Comparison of ENCODE assay signal across 8 cellular contexts in the genomic region with DNA sequence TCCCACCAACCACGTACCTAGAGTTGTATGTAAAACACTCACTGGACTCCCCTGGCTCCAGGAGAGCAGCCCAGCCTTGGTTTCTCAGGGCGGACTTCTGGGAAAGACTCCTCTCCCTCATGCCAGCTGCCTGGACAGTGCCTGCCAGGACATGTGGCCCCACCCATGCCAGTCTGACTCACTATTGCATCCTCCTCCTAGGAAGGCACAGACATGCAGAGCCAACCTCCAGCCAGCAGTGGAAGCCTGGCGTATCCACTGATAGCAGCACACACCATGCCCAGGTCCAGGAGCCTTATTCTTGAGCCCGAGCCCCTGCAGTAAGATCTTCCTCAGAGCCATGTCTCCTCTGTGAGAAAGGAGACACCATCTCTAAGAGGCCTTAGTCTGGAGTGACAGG. TPM values are rescaled to one million over a fixed set of nuclear protein-coding genes. Genes with fewer than 3 reads are reported as not detected.
DNase-seq lines count a peak whose midpoint lies in the region; ATAC-seq and TF ChIP-seq lines count a peak whose summit lies in the region.

No MANE protein-coding gene starts in this region.

- H2AFZ ChIP-seq in hepatocyte = no peak overlapping the region

- H3K4me2 ChIP-seq in hepatocyte = no peak overlapping the region

- H3K27ac ChIP-seq in 22Rv1 = peak overlapping the region; percentile 27
- H3K27ac ChIP-seq in HEK293 (ENCODE audit: extremely low read depth, low read depth, low read length) = 0 out of 2 replicates have a peak overlapping the region, but pooled peaks have one; percentile 21
- peak overlapping the region in 4 of 5 donors; percentile 22 to 84 (median 56) for H3K27ac ChIP-seq in adrenal gland
- H3K27ac ChIP-seq in left lung = peak overlapping the region in 1 of 2 donors; percentile 39
- H3K27ac ChIP-seq in hepatocyte = no peak overlapping the region

- H3K9me3 ChIP-seq in HEK293 (ENCODE audit: control insufficient read depth, insufficient read depth, low read depth, low read length) (no peaks in the 10 kb centered on the region), adrenal gland (replicated peaks in 1 of 3) (no peaks in the 10 kb centered on the region), left lung (no peaks in the 10 kb centered on the region), hepatocyte (ENCODE audit: low read depth) (no peaks in the 10 kb centered on the region)

- CTCF ChIA-PET in HEK293 (lab: Yijun Ruan, JAX) = interaction anchor here (0.6 to 1.0 kb wide), 3 partner anchors 22 to 1476 kb away, joined by 3 to 10 read pairs (median 3); no protein-coding TSS in a partner anchor

- 36 to 59% (median 40%) methylated on average over 4 of the region's 4 CpGs for WGBS in adrenal gland, 4 donors
- 92% methylated on average over 4 of the region's 4 CpGs for WGBS in hepatocyte (ENCODE audit: low lambda C conversion rate, missing lambda C conversion rate)

- peak; percentile 85 to 96 (median 95) for DNase-seq in adrenal gland
- no peak for DNase-seq in left lung
- no peak for DNase-seq in hepatocyte (ENCODE audit: low spot score)
- no peak for DNase-seq in NK-92 (lab: John Stamatoyannopoulos, UW; ENCODE audit: unreplicated experiment)
- no peak for DNase-seq in NCI-H146 treated with DMSO at 0.1 percent for 48 hours (lab: John Stamatoyannopoulos, UW; ENCODE audit: unreplicated experiment)

- peaks cover 96% of the 10 kb centered on the region for H3K79me2 ChIP-seq in hepatocyte

- TF ChIP-seq POLR2A in adrenal gland (IDR thresholded peaks at IDR 0.05) = peak; percentile 20 to 80

- intact Hi-C loops in adrenal gland (cut with DNase I) (no loop called here), left lung (cut with DNase I) (no loop called here)

- H3K4me1 ChIP-seq in HEK293 (ENCODE audit: control insufficient read depth, insufficient read depth, low read length) (peaks cover 29% of the 10 kb centered on the region; the same call in 1 of the 2 replicates), adrenal gland (replicated peaks in 1 of 2) (peaks cover 30 to 62% of the 10 kb centered on the region in 2 donors), left lung (peaks cover 18 to 70% of the 10 kb centered on the region in 2 donors), hepatocyte (ENCODE audit: insufficient read depth) (peaks cover 37% of the 10 kb centered on the region)

- ATAC-seq in left lung = peak; percentile 27
- ATAC-seq in GM21723 (IDR thresholded peaks at IDR 0.05; ENCODE audit: unreplicated experiment) = no peak

- POLR2A ChIA-PET in HEK293 (lab: Yijun Ruan, JAX) = interaction anchor here (0.6 to 4.4 kb wide), 5 partner anchors 8 to 310 kb away, joined by 4 to 34 read pairs (median 8); partner anchors contain the start of gene PKM

- peaks cover 69 to 80% of the 10 kb centered on the region in 2 experiments for H3K36me3 ChIP-seq in HEK293 (ENCODE audit: control insufficient read depth in 2 of 2, insufficient read depth in 1 of 2, low read length in 2 of 2)
- peaks cover 0 to 24% of the 10 kb centered on the region in 2 donors for H3K36me3 ChIP-seq in adrenal gland (replicated peaks in 1 of 2)
- H3K36me3 ChIP-seq in left lung = peaks cover 5 to 62% of the 10 kb centered on the region in 2 donors
- peaks cover 3% of the 10 kb centered on the region for H3K36me3 ChIP-seq in hepatocyte (replicated peaks; ENCODE audit: insufficient read depth, low read depth)

- H3K9me2 ChIP-seq in hepatocyte (replicated peaks; ENCODE audit: insufficient read depth) = no peaks in the 10 kb centered on the region

- H3K4me3 ChIP-seq in HEK293 (ENCODE audit: low read depth, low read length) (no peak overlapping the region), adrenal gland (no peak overlapping the region), left lung (no peak overlapping the region), hepatocyte (no peak overlapping the region)

- H3K27me3 ChIP-seq in adrenal gland (no peaks in the 10 kb centered on the region), left lung (no peaks in the 10 kb centered on the region), hepatocyte (no peaks in the 10 kb centered on the region)

- peaks cover 44% of the 10 kb centered on the region for H4K20me1 ChIP-seq in hepatocyte (ENCODE audit: insufficient read depth, poor library complexity, severe bottlenecking)

- no peak for TF ChIP-seq CTCF in 22Rv1 (IDR thresholded peaks at IDR 0.05)
- no peak for TF ChIP-seq CTCF in HEK293 (tag by site-specific recombination; IDR thresholded peaks at IDR 0.05)
- TF ChIP-seq CTCF in adrenal gland (IDR thresholded peaks at IDR 0.05) = peak in 3 of 6 experiments; percentile 34 to 37 (median 34)
- TF ChIP-seq CTCF in left lung (IDR thresholded peaks at IDR 0.05) = no peak
- TF ChIP-seq CTCF in hepatocyte (IDR thresholded peaks at IDR 0.05; ENCODE audit: poor library complexity) = no peak

TF ChIP-seq in HEK293, 187 proteins besides CTCF, POLR2A, EP300 and RAD21:
- no peak for TF ChIP-seq PBX3 (CRISPR knock-in tag; IDR thresholded peaks at IDR 0.05)
- TF ChIP-seq ZIC2 (tag by site-specific recombination; IDR thresholded peaks at IDR 0.05) = peak; percentile 24; the same call in 1 of the 2 replicates
- peak; percentile 80 for TF ChIP-seq ZNF600 (tag by site-specific recombination; IDR thresholded peaks at IDR 0.05)
- TF ChIP-seq, protein P1, sequence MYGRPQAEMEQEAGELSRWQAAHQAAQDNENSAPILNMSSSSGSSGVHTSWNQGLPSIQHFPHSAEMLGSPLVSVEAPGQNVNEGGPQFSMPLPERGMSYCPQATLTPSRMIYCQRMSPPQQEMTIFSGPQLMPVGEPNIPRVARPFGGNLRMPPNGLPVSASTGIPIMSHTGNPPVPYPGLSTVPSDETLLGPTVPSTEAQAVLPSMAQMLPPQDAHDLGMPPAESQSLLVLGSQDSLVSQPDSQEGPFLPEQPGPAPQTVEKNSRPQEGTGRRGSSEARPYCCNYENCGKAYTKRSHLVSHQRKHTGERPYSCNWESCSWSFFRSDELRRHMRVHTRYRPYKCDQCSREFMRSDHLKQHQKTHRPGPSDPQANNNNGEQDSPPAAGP (tag by site-specific recombination; IDR thresholded peaks at IDR 0.05) = 0 out of 2 replicates have a peak, but pooled peaks have one; percentile 60
- TF ChIP-seq ZNF10 (tag by site-specific recombination; IDR thresholded peaks at IDR 0.05) = no peak
- TF ChIP-seq, protein P2, sequence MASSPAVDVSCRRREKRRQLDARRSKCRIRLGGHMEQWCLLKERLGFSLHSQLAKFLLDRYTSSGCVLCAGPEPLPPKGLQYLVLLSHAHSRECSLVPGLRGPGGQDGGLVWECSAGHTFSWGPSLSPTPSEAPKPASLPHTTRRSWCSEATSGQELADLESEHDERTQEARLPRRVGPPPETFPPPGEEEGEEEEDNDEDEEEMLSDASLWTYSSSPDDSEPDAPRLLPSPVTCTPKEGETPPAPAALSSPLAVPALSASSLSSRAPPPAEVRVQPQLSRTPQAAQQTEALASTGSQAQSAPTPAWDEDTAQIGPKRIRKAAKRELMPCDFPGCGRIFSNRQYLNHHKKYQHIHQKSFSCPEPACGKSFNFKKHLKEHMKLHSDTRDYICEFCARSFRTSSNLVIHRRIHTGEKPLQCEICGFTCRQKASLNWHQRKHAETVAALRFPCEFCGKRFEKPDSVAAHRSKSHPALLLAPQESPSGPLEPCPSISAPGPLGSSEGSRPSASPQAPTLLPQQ (tag by site-specific recombination; IDR thresholded peaks at IDR 0.05) = peak; percentile 63
- TF ChIP-seq, protein P3, sequence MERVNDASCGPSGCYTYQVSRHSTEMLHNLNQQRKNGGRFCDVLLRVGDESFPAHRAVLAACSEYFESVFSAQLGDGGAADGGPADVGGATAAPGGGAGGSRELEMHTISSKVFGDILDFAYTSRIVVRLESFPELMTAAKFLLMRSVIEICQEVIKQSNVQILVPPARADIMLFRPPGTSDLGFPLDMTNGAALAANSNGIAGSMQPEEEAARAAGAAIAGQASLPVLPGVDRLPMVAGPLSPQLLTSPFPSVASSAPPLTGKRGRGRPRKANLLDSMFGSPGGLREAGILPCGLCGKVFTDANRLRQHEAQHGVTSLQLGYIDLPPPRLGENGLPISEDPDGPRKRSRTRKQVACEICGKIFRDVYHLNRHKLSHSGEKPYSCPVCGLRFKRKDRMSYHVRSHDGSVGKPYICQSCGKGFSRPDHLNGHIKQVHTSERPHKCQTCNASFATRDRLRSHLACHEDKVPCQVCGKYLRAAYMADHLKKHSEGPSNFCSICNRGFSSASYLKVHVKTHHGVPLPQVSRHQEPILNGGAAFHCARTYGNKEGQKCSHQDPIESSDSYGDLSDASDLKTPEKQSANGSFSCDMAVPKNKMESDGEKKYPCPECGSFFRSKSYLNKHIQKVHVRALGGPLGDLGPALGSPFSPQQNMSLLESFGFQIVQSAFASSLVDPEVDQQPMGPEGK (tag by site-specific recombination; IDR thresholded peaks at IDR 0.05) = no peak
- TF ChIP-seq SP2 (tag by site-specific recombination; IDR thresholded peaks at IDR 0.05) = no peak
- no peak for TF ChIP-seq ZNF112 (tag by site-specific recombination; IDR thresholded peaks at IDR 0.05)

RNA-seq across cellular contexts. Expression of gene PKM, which starts 8.6 kb away (rescaled TPM):
- total RNA-seq in adrenal gland (1,000 to 10,000 TPM in 6 of 8 donors, 100 to 1,000 TPM in 2; 865 to 1,257 (median 1,087) TPM), left lung (100 to 1,000 TPM; 596 to 991 TPM), hepatocyte (314 and 332 TPM in 2 replicates)
- polyA plus RNA-seq in adrenal gland (1,000 to 10,000 TPM in 1 of 3 donors, 100 to 1,000 TPM in 2; 520 to 1,308 (median 545) TPM), hepatocyte (376 and 403 TPM in 2 replicates)

RNA-seq across cellular contexts. Expression of gene GRAMD2A, which starts 24.8 kb away (rescaled TPM):
- under 1 TPM in 4 of 8 donors, not detected in 4; 0.25 to 0.57 (median 0.35) TPM for total RNA-seq in adrenal gland
- polyA plus RNA-seq in adrenal gland = under 1 TPM; 0.07 to 0.64 (median 0.29) TPM
- 10 to 100 TPM; 20.7 to 36.1 TPM for total RNA-seq in left lung
- 2.2 and 4.4 TPM in 2 replicates for total RNA-seq in hepatocyte
- polyA plus RNA-seq in hepatocyte = 4.6 and 7.9 TPM in 2 replicates

RNA-seq across cellular contexts. Expression of gene PARP6, which starts 49.9 kb away (rescaled TPM):
- 10 to 100 TPM; 37.4 to 86.6 (median 66.9) TPM for total RNA-seq in adrenal gland
- 100 to 1,000 TPM in 2 of 3 donors, 10 to 100 TPM in 1; 68.4 to 464 (median 239) TPM for polyA plus RNA-seq in adrenal gland
- 10 to 100 TPM; 60.5 to 64.5 TPM for total RNA-seq in left lung
- total RNA-seq in hepatocyte = 37.6 and 57.1 TPM in 2 replicates
- 61.4 and 77.4 TPM in 2 replicates for polyA plus RNA-seq in hepatocyte

Comparison
In these comparisons a context has a peak if more than half of its experiments do, and no peak if none do; other contexts are left out.
1. DNase-seq: peak in adrenal gland (7 of 7); none in left lung (0 of 2), hepatocyte (single experiment), NK-92 (single experiment) and NCI-H146 treated with DMSO at 0.1 percent for 48 hours (single experiment).